In the genomic region with DNA sequence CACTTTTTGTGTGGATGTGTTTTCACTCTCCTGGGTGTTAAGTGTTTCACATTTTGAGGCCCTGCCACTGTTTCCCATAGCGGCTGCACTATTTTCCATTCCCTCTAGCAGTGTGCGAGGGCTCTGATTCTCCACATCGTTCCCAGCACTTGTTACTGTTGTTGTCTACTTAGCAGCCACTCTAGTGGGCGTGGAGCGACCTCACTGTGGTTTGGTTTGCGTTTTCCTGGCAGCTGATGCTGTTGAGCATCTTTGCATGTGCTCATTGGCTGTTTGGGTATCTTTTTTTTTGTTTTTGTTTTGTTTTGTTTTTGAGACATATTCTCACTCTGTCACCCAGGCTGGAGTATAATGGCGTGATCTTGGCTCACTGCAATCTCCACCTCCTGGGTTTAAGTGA, we compare ENCODE assay signal across 16 cellular contexts. TPM values are rescaled to one million over a fixed set of nuclear protein-coding genes. Genes with fewer than 3 reads are reported as not detected.
DNase-seq lines count a peak whose midpoint lies in the region; ATAC-seq lines count a peak whose summit lies in the region.
"Had no signal": no experiment of that assay in that cellular context is flagged by ENCODE, and none has a peak within 500 bp of the region (broad histone marks: within the 10 kb centered on the region; RNA-seq: fewer than 3 reads in every experiment).

No MANE protein-coding gene starts in this region.

- DNase-seq in Jurkat, Clone E6-1 (ENCODE audit: low read depth, low spot score), result peak; percentile 16
- DNase-seq in T-helper 2 cell treated with Interferon-gamma antibody and Interleukin-4, amounts not matched to agents 5 μg/mL and 100 μg/mL, for 36 hours (ENCODE audit: low spot score), result peak; percentile 28
- no peak for DNase-seq in central memory CD8-positive, alpha-beta T cell (ENCODE audit: low spot score in 2 of 2)
- DNase-seq in trophoblast cell (no peak), KG1 (lab: John Stamatoyannopoulos, UW) (no peak), globus pallidus (ENCODE audit: low spot score) (no peak), 8988T (no peak)
- DNase-seq: activated effector memory CD4-positive, alpha-beta T cell treated with anti-CD3 and anti-CD28 coated beads, Interleukin-2, amount 50 U/mL, for 16 hours; DND-41; naive B cell; NCI-H1694 treated with DMSO at 0.1 percent for 48 hours; NCI-H526 treated with DMSO at 0.1 percent for 48 hours; tibial artery had no signal

- H3K27me3 ChIP-seq in trophoblast cell (ENCODE audit: insufficient read depth, low read length), result no peaks in the 10 kb centered on the region
- H3K27me3 ChIP-seq: BLaER1, body of pancreas, tibial artery had no signal

- peak; percentile 65 for ATAC-seq in central memory CD8-positive, alpha-beta T cell (replicated peaks; ENCODE audit: extremely low read depth, poor library complexity, severe bottlenecking)
- ATAC-seq in HG03571 (IDR thresholded peaks at IDR 0.05; ENCODE audit: unreplicated experiment), result no peak
- ATAC-seq: body of pancreas had no signal

- no peaks in the 10 kb centered on the region for H3K27me3 Mint-ChIP-seq in T-helper 2 cell treated with Interferon-gamma antibody and Interleukin-4, amounts not matched to agents 5 μg/mL and 100 μg/mL, for 36 hours (ENCODE audit: low read depth)
- H3K27me3 Mint-ChIP-seq in central memory CD8-positive, alpha-beta T cell, result no peaks in the 10 kb centered on the region
- H3K27me3 Mint-ChIP-seq: naive B cell had no signal

- peak overlapping the region; percentile 16 for H3K14ac ChIP-seq in trophoblast cell (ENCODE audit: low read length)

- peak overlapping the region; percentile 27 for H4K91ac ChIP-seq in trophoblast cell (ENCODE audit: low read depth, low read length)

- H3K9me3 Mint-ChIP-seq in T-helper 2 cell treated with Interferon-gamma antibody and Interleukin-4, amounts not matched to agents 5 μg/mL and 100 μg/mL, for 36 hours, result no peaks in the 10 kb centered on the region
- H3K9me3 Mint-ChIP-seq in central memory CD8-positive, alpha-beta T cell, result no peaks in the 10 kb centered on the region
- H3K9me3 Mint-ChIP-seq: naive B cell had no signal

- H2AFZ ChIP-seq in trophoblast cell (ENCODE audit: insufficient read depth, low read length, poor library complexity), result no peak overlapping the region

- H2BK120ac ChIP-seq in trophoblast cell (ENCODE audit: insufficient read depth, low read length, poor library complexity), result no peak overlapping the region

- H3K4me1 ChIP-seq in trophoblast cell (ENCODE audit: control insufficient read depth in 1 of 2, insufficient read depth in 2 of 2, low read length in 2 of 2), result peaks cover 28 to 29% of the 10 kb centered on the region in 2 experiments

- H3K4ac ChIP-seq in trophoblast cell (ENCODE audit: low read depth, low read length), result peak overlapping the region; percentile 74

- no peak overlapping the region for H3K4me3 ChIP-seq in Jurkat, Clone E6-1 (ENCODE audit: low read length)
- no peak overlapping the region for H3K4me3 ChIP-seq in trophoblast cell (ENCODE audit: low read depth, low read length)
- H3K4me3 ChIP-seq: BLaER1, body of pancreas, tibial artery had no signal

- no peak overlapping the region for H3K4me2 ChIP-seq in trophoblast cell (ENCODE audit: low read length)
- H3K4me2 ChIP-seq: BLaER1 had no signal

- H3K36me3 ChIP-seq in trophoblast cell (ENCODE audit: control insufficient read depth in 1 of 2, insufficient read depth in 2 of 2, low read length in 2 of 2), result peaks cover 18 to 19% of the 10 kb centered on the region in 2 experiments

- H3K79me2 ChIP-seq in trophoblast cell (ENCODE audit: control insufficient read depth, insufficient read depth, low read length, poor library complexity), result peaks cover 20% of the 10 kb centered on the region

- H3K4me3 Mint-ChIP-seq in T-helper 2 cell treated with Interferon-gamma antibody and Interleukin-4, amounts not matched to agents 5 μg/mL and 100 μg/mL, for 36 hours, result no peak overlapping the region
- no peak overlapping the region for H3K4me3 Mint-ChIP-seq in central memory CD8-positive, alpha-beta T cell
- H3K4me3 Mint-ChIP-seq: naive B cell had no signal

- H2BK12ac ChIP-seq in trophoblast cell (ENCODE audit: low read length), result peak overlapping the region; percentile 51

- peaks cover 1% of the 10 kb centered on the region for H3K9me3 ChIP-seq in trophoblast cell (ENCODE audit: insufficient read depth, low read depth, low read length)
- H3K9me3 ChIP-seq: BLaER1, body of pancreas, tibial artery had no signal

- WGBS in trophoblast cell (ENCODE audit: extremely low coverage, insufficient coverage, insufficient read length), result no CpG with 5 or more reads among the region's 7 CpGs

- H3K36me3 Mint-ChIP-seq in T-helper 2 cell treated with Interferon-gamma antibody and Interleukin-4, amounts not matched to agents 5 μg/mL and 100 μg/mL, for 36 hours (ENCODE audit: low read depth), result peaks cover 20% of the 10 kb centered on the region
- peaks cover 16% of the 10 kb centered on the region for H3K36me3 Mint-ChIP-seq in central memory CD8-positive, alpha-beta T cell (ENCODE audit: insufficient read depth)

- no peak overlapping the region for H4K8ac ChIP-seq in trophoblast cell (ENCODE audit: low read depth, low read length)

- H3K27ac Mint-ChIP-seq in T-helper 2 cell treated with Interferon-gamma antibody and Interleukin-4, amounts not matched to agents 5 μg/mL and 100 μg/mL, for 36 hours, result peak overlapping the region; percentile 71
- peak overlapping the region; percentile 72 for H3K27ac Mint-ChIP-seq in central memory CD8-positive, alpha-beta T cell (ENCODE audit: low read depth)

- H3K27ac ChIP-seq in trophoblast cell (ENCODE audit: low read depth, low read length), result no peak overlapping the region
- H3K27ac ChIP-seq: BLaER1, tibial artery had no signal

- H3K18ac ChIP-seq in trophoblast cell (ENCODE audit: low read length), result peak overlapping the region; percentile 49

- H2AK5ac ChIP-seq in trophoblast cell (ENCODE audit: low read length), result no peak overlapping the region

- peaks cover 16% of the 10 kb centered on the region for H3K4me1 Mint-ChIP-seq in T-helper 2 cell treated with Interferon-gamma antibody and Interleukin-4, amounts not matched to agents 5 μg/mL and 100 μg/mL, for 36 hours (ENCODE audit: low read depth)
- peaks cover 52% of the 10 kb centered on the region for H3K4me1 Mint-ChIP-seq in central memory CD8-positive, alpha-beta T cell

- no peak overlapping the region for H2BK5ac ChIP-seq in trophoblast cell (ENCODE audit: low read depth, low read length, poor library complexity)

- peaks cover 17% of the 10 kb centered on the region for H3K79me1 ChIP-seq in trophoblast cell (ENCODE audit: low read length)

- H3K23ac ChIP-seq in trophoblast cell (ENCODE audit: low read length), result no peak overlapping the region

- no peak overlapping the region for H4K12ac ChIP-seq in trophoblast cell (ENCODE audit: low read depth, low read length)

- H3K9ac ChIP-seq in trophoblast cell (ENCODE audit: low read length), result no peak overlapping the region
- H3K9ac ChIP-seq: BLaER1 had no signal

RNA-seq across cellular contexts. Expression of a gene that starts 14.4 kb away (rescaled TPM):
- polyA plus RNA-seq in Jurkat, Clone E6-1 (2012; ENCODE audit: insufficient read depth, insufficient read length), result 28.2 TPM
- polyA plus RNA-seq in trophoblast cell (2013), result 20.5 TPM in 2 replicates

Comparison
In these comparisons a context has a peak if more than half of its experiments do, and no peak if none do; other contexts are left out.
1. DNase-seq: peak in Jurkat, Clone E6-1 (single experiment) and T-helper 2 cell treated with Interferon-gamma antibody and Interleukin-4, amounts not matched to agents 5 μg/mL and 100 μg/mL, for 36 hours (single experiment); none in central memory CD8-positive, alpha-beta T cell (0 of 2), trophoblast cell (0 of 2), KG1 (single experiment), globus pallidus (single experiment) and 8988T (single experiment).